1 cellular context compared by ENCODE assay signal in genomic region chr12:75460194-75460593, GRCh38.
TF ChIP-seq lines count a peak whose summit lies in the region.

No MANE protein-coding gene starts in this region.

TF ChIP-seq in endothelial cell of umbilical vein, 7 proteins besides CTCF, POLR2A, EP300 and RAD21:
- TF ChIP-seq GATA2 (IDR thresholded peaks at IDR 0.05; ENCODE audit: insufficient read depth, insufficient read length, low read depth, low read length), result peak; percentile 15
- TF ChIP-seq FOS (IDR thresholded peaks at IDR 0.05; ENCODE audit: borderline replicate concordance, insufficient read depth, low read length), result no peak
